ENCODE assay signal across 1 cellular context in genomic region chr19:48897181-48897580, GRCh38.
A peak's percentile ranks its signal among the peaks of the same experiment; 100 is the strongest.
TF ChIP-seq lines count a peak whose summit lies in the region.

No MANE protein-coding gene starts in this region.

TF ChIP-seq in HepG2, 621 proteins besides CTCF, POLR2A, EP300 and RAD21:
- TF ChIP-seq NCOA5 (CRISPR knock-in tag; IDR thresholded peaks at IDR 0.05) (no peak), ZNF883 (CRISPR knock-in tag; IDR thresholded peaks at IDR 0.05; ENCODE audit: not compliant biosample characterization) (peak; percentile 22)
